Comparison of ENCODE assay signal across 8 cellular contexts in the genomic region with DNA sequence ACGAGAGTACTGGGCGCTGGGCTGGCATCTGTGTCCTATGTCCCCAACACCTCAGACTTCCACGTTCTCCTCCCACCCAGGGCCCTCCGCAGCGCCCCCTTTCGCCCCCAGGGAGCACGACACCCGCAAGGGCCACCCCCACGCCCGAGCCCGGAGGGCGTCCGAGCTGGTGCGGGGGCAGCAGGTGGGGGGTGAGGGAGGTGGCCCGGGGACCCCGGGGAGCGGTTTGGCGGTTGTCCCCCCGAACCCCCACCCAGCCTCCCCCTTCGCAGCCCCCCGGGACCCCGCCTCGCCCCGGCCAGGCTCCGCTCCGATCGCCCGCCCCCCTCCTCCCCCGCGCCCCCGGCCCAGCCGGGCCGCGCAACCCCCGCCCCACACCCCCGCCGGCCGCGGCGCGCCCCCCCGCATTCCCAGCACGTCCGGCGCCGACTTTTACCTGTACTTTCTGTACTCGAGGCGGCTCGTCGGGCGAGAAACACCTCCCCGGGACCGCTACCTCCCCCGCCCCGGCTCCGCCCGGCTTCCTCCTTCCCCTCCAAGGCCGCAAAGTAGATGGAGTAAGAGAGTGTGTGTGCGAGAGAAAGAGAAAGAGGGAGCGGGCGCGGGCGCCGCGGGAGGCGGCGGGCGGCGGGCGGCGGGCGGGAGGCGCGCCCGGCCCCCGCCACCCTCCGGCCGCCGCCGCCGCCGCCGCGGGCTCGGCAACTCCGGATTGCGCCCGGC. TPM values are rescaled to one million over a fixed set of nuclear protein-coding genes. Genes with fewer than 3 reads are reported as not detected.
DNase-seq lines count a peak whose midpoint lies in the region; ATAC-seq and TF ChIP-seq lines count a peak whose summit lies in the region.

No MANE protein-coding gene starts in this region.

- DNase-seq in NT2/D1 (ENCODE audit: low read depth, low spot score) (no peak), left ventricle myocardium inferior (peak; percentile 29), NCI-H82 (lab: John Stamatoyannopoulos, UW) (no peak), NK-92 (lab: John Stamatoyannopoulos, UW; ENCODE audit: unreplicated experiment) (no peak)
- peak; percentile 56 for DNase-seq in activated naive CD4-positive, alpha-beta T cell treated with anti-CD3 and anti-CD28 coated beads for 36 hours

- no peaks in the 10 kb centered on the region; the same call in 1 of the 2 replicates for H3K9me3 ChIP-seq in BLaER1
- 0 out of 2 replicates have a peak, but pooled peaks cover 5% of the 10 kb centered on the region for H3K9me3 ChIP-seq in NT2/D1 (ENCODE audit: insufficient read depth, low read length)
- no peaks in the 10 kb centered on the region for H3K9me3 ChIP-seq in left ventricle myocardium inferior (replicated peaks)
- H3K9me3 ChIP-seq in skeletal muscle satellite cell (replicated peaks; ENCODE audit: low read length), result no peaks in the 10 kb centered on the region

- H3K36me3 Mint-ChIP-seq in activated naive CD4-positive, alpha-beta T cell treated with anti-CD3 and anti-CD28 coated beads for 36 hours (ENCODE audit: low read depth), result peaks cover 1% of the 10 kb centered on the region

- peak overlapping the region; percentile 88 for H3K4me3 Mint-ChIP-seq in activated naive CD4-positive, alpha-beta T cell treated with anti-CD3 and anti-CD28 coated beads for 36 hours

- H3K4me3 ChIP-seq in BLaER1 (peak overlapping the region; percentile 84), NT2/D1 (ENCODE audit: insufficient read length, low read depth) (peak overlapping the region; percentile 34), left ventricle myocardium inferior (peak overlapping the region; percentile 71), skeletal muscle satellite cell (ENCODE audit: low read length) (peak overlapping the region; percentile 73)

- intact Hi-C loops in activated naive CD4-positive, alpha-beta T cell treated with anti-CD3 and anti-CD28 coated beads for 36 hours (cut with micrococcal nuclease), result loop anchor here (10.0 kb wide), 2 partner anchors 511 to 931 kb away; a partner anchor contains a TSS
- intact Hi-C loops in left ventricle myocardium inferior (cut with micrococcal nuclease), result no loop called here

- peak; percentile 47 for TF ChIP-seq CTCF in left ventricle myocardium inferior (IDR thresholded peaks at IDR 0.05; ENCODE audit: borderline replicate concordance)

- CTCF ChIA-PET in activated naive CD4-positive, alpha-beta T cell treated with anti-CD3 and anti-CD28 coated beads for 36 hours (lab: Charles Lee), result interaction anchor here (1.0 kb wide), 1 partner anchor 223 kb away, joined by 3 read pairs; no protein-coding TSS in a partner anchor

- peaks cover 17% of the 10 kb centered on the region; the same call in 1 of the 2 replicates for H4K20me1 ChIP-seq in BLaER1

- H3K9ac ChIP-seq in BLaER1 (peak overlapping the region; percentile 80), NT2/D1 (ENCODE audit: insufficient read length, low read depth) (no peak overlapping the region), skeletal muscle satellite cell (ENCODE audit: low read depth, low read length) (peak overlapping the region; percentile 54)

- H3K4me1 ChIP-seq in BLaER1 (peaks cover 37% of the 10 kb centered on the region), NT2/D1 (ENCODE audit: insufficient read depth, insufficient read length) (no peaks in the 10 kb centered on the region), left ventricle myocardium inferior (peaks cover 5% of the 10 kb centered on the region), skeletal muscle satellite cell (ENCODE audit: control insufficient read depth, insufficient read depth, low read length) (peaks cover 22% of the 10 kb centered on the region)

- H3K27me3 Mint-ChIP-seq in activated naive CD4-positive, alpha-beta T cell treated with anti-CD3 and anti-CD28 coated beads for 36 hours (ENCODE audit: low read depth), result peaks cover 4% of the 10 kb centered on the region

- H3K27ac Mint-ChIP-seq in activated naive CD4-positive, alpha-beta T cell treated with anti-CD3 and anti-CD28 coated beads for 36 hours, result peak overlapping the region; percentile 50

- peak overlapping the region; percentile 75; the same call in 1 of the 2 replicates for H3K27ac ChIP-seq in BLaER1
- H3K27ac ChIP-seq in left ventricle myocardium inferior (replicated peaks), result no peak overlapping the region

- H3K9me3 Mint-ChIP-seq in activated naive CD4-positive, alpha-beta T cell treated with anti-CD3 and anti-CD28 coated beads for 36 hours, result no peaks in the 10 kb centered on the region

- H3K36me3 ChIP-seq in BLaER1 (no peaks in the 10 kb centered on the region), NT2/D1 (ENCODE audit: insufficient read depth, insufficient read length, low read length) (no peaks in the 10 kb centered on the region), left ventricle myocardium inferior (no peaks in the 10 kb centered on the region), skeletal muscle satellite cell (ENCODE audit: insufficient read depth, low read length) (no peaks in the 10 kb centered on the region)

- H3K27me3 ChIP-seq in BLaER1, result no peaks in the 10 kb centered on the region
- H3K27me3 ChIP-seq in NT2/D1 (ENCODE audit: insufficient read depth, insufficient read length), result peaks cover 25% of the 10 kb centered on the region
- no peaks in the 10 kb centered on the region for H3K27me3 ChIP-seq in left ventricle myocardium inferior (ENCODE audit: low read depth)
- no peaks in the 10 kb centered on the region for H3K27me3 ChIP-seq in skeletal muscle satellite cell (ENCODE audit: control insufficient read depth, insufficient read depth, low read length)

- peaks cover 31% of the 10 kb centered on the region for H3K4me1 Mint-ChIP-seq in activated naive CD4-positive, alpha-beta T cell treated with anti-CD3 and anti-CD28 coated beads for 36 hours (ENCODE audit: low read depth)

- peak overlapping the region; percentile 68 for H3K4me2 ChIP-seq in BLaER1
- H3K4me2 ChIP-seq in skeletal muscle satellite cell (ENCODE audit: low read length), result peak overlapping the region; percentile 73

- ATAC-seq in GM21423 (IDR thresholded peaks at IDR 0.05; ENCODE audit: unreplicated experiment), result peak; percentile 28

RNA-seq across cellular contexts. Expression of a gene that starts 0.9 kb away (rescaled TPM):
- 10 to 100 TPM; 10.1 to 12.7 TPM for total RNA-seq in activated naive CD4-positive, alpha-beta T cell treated with anti-CD3 and anti-CD28 coated beads for 36 hours
- total RNA-seq in left ventricle myocardium inferior, result 3.2 TPM
- total RNA-seq in skeletal muscle satellite cell (2012; rRNA removed), result 2.0 and 3.7 TPM in 2 replicates

Comparison
In these comparisons a context has a peak if more than half of its experiments do, and no peak if none do; other contexts are left out.
1. H3K4me3 ChIP-seq: peak in every context shown above with its lines; median percentile 84 in BLaER1; 73 in skeletal muscle satellite cell; 71 in left ventricle myocardium inferior; 34 in NT2/D1.
2. DNase-seq: peak in activated naive CD4-positive, alpha-beta T cell treated with anti-CD3 and anti-CD28 coated beads for 36 hours (single experiment) and left ventricle myocardium inferior (single experiment); none in NT2/D1 (single experiment), NCI-H82 (single experiment) and NK-92 (single experiment).